Comparison of ENCODE assay signal across 1 cellular context in the genomic region with DNA sequence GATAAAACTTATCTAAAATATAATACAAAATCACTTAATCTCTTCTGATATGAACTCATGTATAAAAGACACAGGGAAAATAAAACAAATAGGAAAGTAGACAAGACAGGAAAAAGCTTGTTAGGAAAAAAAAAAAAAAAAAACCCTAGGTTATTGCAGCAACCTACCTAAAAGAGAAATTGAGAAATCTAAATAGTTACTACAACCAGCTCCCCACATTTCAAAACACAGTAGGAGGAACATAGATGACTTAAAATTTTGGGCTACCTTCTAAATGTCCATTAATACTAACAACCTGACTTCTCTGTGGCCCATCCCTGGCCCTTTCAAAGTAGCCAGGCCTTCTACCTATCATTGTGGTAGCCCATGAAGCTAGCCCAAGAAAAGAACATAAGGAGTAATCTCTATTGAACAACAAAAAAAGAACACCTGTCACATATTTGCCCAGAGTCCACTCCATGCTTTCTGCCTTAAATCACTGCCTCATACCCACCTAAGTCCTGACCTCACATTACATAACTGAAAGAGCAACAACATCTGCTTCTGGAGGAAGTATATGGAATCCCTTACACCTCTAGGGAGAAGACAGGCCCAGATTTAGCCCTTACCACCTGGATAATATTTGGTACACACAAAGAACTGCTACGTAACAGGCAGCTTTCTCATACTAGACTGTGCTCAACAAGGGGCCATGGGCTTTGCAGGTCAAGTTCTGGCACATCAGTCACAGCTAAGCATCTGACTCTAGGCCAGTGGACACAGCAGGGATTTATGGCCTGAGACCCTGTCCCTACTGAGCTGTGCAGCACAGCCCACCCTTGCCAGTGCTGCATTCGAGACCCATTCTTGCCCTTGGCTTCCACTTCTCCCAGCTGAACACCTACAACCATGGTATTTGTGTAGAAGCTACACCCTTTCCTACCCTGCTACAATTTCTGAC.
TF ChIP-seq lines count a peak whose summit lies in the region.

No MANE protein-coding gene starts in this region.

TF ChIP-seq in K562, 482 proteins besides CTCF, POLR2A, EP300 and RAD21 (continued from another document):
- TF ChIP-seq MTA3 (IDR thresholded peaks at IDR 0.05; ENCODE audit: borderline replicate concordance) (no peak), TRIM28 (IDR thresholded peaks at IDR 0.05) (no peak)
TF ChIP-seq in K562: peak in this region for 0.
